8 cellular contexts compared by ENCODE assay signal in the genomic region with DNA sequence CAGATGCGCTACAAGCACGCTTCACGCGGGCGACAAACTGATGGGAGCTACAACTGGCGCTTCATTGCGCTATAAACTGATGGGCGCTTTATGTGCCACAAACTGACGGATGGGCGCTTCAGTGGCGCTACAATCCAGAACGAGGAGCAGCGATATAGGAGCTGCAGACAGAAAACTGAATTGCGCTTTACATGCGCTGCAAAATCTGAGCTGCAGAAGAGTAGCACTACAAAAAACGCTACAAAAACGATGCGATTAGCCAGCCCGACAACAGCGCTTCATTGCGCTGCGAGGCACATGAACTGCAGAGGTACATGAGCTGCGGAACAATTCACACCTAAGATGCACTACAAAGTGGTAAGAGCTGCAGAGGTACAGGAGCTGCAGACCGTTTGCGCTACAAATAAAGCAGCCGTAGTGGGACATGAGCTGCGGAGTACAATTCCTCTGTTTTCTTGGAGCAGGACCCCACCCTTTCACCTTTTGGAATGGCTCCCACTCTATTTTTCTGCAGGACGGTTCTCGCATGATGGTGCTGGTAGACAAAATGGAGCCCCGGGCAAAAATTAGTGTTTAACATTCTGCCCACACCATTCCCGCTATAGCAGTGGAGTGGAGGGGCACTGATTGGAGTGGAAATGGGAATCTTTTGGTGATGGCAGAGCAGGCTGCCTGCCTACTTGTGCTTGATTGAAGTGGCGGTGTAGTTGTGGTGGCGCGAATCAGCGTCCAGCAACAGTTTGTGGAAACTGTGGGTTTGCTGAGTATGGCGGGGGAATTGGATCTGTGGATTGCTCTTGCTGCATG. TPM values are rescaled to one million over a fixed set of nuclear protein-coding genes. Genes with fewer than 3 reads are reported as not detected.
A peak's percentile ranks its signal among the peaks of the same experiment; 100 is the strongest.
DNase-seq lines count a peak whose midpoint lies in the region; ATAC-seq and TF ChIP-seq lines count a peak whose summit lies in the region.

No MANE protein-coding gene starts in this region.

- no peaks in the 10 kb centered on the region for H3K9me3 Mint-ChIP-seq in stimulated activated naive CD8-positive, alpha-beta T cell treated with anti-CD3 and anti-CD28 coated beads, Interleukin-15, Interleukin-2, amounts not matched to agents 100 ng/mL and 50 ng/mL, for 24 hours

- no peak for ATAC-seq in HG03135 (IDR thresholded peaks at IDR 0.05; ENCODE audit: unreplicated experiment)
- no peak for ATAC-seq in GM18861 (IDR thresholded peaks at IDR 0.05; ENCODE audit: unreplicated experiment)

- H3K27me3 ChIP-seq in left ventricle myocardium inferior (ENCODE audit: low read depth) (peaks cover 28% of the 10 kb centered on the region), breast epithelium (no peaks in the 10 kb centered on the region), liver (ENCODE audit: control insufficient read depth in 4 of 4, insufficient read depth in 4 of 4, low read length in 3 of 4) (peaks cover 0 to 20% (median 2%) of the 10 kb centered on the region in 4 donors)

- peaks cover 34% of the 10 kb centered on the region for H3K27me3 Mint-ChIP-seq in stimulated activated naive CD8-positive, alpha-beta T cell treated with anti-CD3 and anti-CD28 coated beads, Interleukin-15, Interleukin-2, amounts not matched to agents 100 ng/mL and 50 ng/mL, for 24 hours

- peak overlapping the region; percentile 80 for H3K4me3 ChIP-seq in left ventricle myocardium inferior
- peak overlapping the region; percentile 58 to 83 (median 66) for H3K4me3 ChIP-seq in breast epithelium
- peak overlapping the region; percentile 36 to 54 (median 46) for H3K4me3 ChIP-seq in liver (ENCODE audit: low read depth in 1 of 3, low read length in 3 of 3)

- H3K27ac Mint-ChIP-seq in stimulated activated naive CD8-positive, alpha-beta T cell treated with anti-CD3 and anti-CD28 coated beads, Interleukin-15, Interleukin-2, amounts not matched to agents 100 ng/mL and 50 ng/mL, for 24 hours = peak overlapping the region; percentile 16

- H3K27ac ChIP-seq in left ventricle myocardium inferior (replicated peaks) (peak overlapping the region; percentile 39), breast epithelium (peak overlapping the region in 1 of 2 donors; percentile 41), liver (ENCODE audit: low read depth in 1 of 2, low read length in 2 of 2) (no peak overlapping the region)

- peaks cover 32% of the 10 kb centered on the region for H3K4me1 ChIP-seq in left ventricle myocardium inferior
- no peaks in the 10 kb centered on the region for H3K4me1 ChIP-seq in breast epithelium
- peaks cover 5 to 29% (median 17%) of the 10 kb centered on the region in 4 donors for H3K4me1 ChIP-seq in liver (ENCODE audit: control insufficient read depth in 4 of 4, insufficient read depth in 4 of 4, low read length in 3 of 4)

- TF ChIP-seq RAD21 in liver (IDR thresholded peaks at IDR 0.05) = no peak

- intact Hi-C loops in left ventricle myocardium inferior (cut with micrococcal nuclease) (no loop called here), cardiac septum (cut with DNase I) (loop anchor here (5.0 to 10.0 kb wide), 3 partner anchors 145 to 362 kb away; no protein-coding TSS in a partner anchor), breast epithelium (cut with DNase I; ENCODE audit: low total_unique reads) (no loop called here)

- H3K9me3 ChIP-seq in left ventricle myocardium inferior (replicated peaks) (peaks cover 7% of the 10 kb centered on the region), breast epithelium (no peaks in the 10 kb centered on the region), liver (ENCODE audit: control insufficient read depth in 4 of 4, low read length in 3 of 4) (peaks cover 0 to 3% (median 0%) of the 10 kb centered on the region in 4 donors)

- H3K36me3 ChIP-seq in left ventricle myocardium inferior (no peaks in the 10 kb centered on the region), breast epithelium (no peaks in the 10 kb centered on the region), liver (ENCODE audit: control insufficient read depth in 4 of 4, insufficient read depth in 3 of 4, low read depth in 1 of 4, low read length in 3 of 4) (no peaks in the 10 kb centered on the region)

- no peak for DNase-seq in left ventricle myocardium inferior
- DNase-seq in cardiac septum (ENCODE audit: low spot score) = no peak
- peak; percentile 68 for DNase-seq in RPMI8226
- no peak for DNase-seq in breast epithelium (ENCODE audit: low spot score in 2 of 2)

- TF ChIP-seq CTCF in left ventricle myocardium inferior (IDR thresholded peaks at IDR 0.05; ENCODE audit: borderline replicate concordance) (no peak), breast epithelium (IDR thresholded peaks at IDR 0.05) (no peak), liver (IDR thresholded peaks at IDR 0.05; ENCODE audit: low read depth, low read length, missing input control) (no peak)

- WGBS in liver = 49% methylated on average over 36 of the region's 36 CpGs

- H3K36me3 Mint-ChIP-seq in stimulated activated naive CD8-positive, alpha-beta T cell treated with anti-CD3 and anti-CD28 coated beads, Interleukin-15, Interleukin-2, amounts not matched to agents 100 ng/mL and 50 ng/mL, for 24 hours (ENCODE audit: low read depth) = no peaks in the 10 kb centered on the region

- no peak overlapping the region for H3K9ac ChIP-seq in liver (ENCODE audit: low read depth in 1 of 2, low read length in 2 of 2)

- H3K4me1 Mint-ChIP-seq in stimulated activated naive CD8-positive, alpha-beta T cell treated with anti-CD3 and anti-CD28 coated beads, Interleukin-15, Interleukin-2, amounts not matched to agents 100 ng/mL and 50 ng/mL, for 24 hours (ENCODE audit: low read depth) = peaks cover 23% of the 10 kb centered on the region

- H3K4me3 Mint-ChIP-seq in stimulated activated naive CD8-positive, alpha-beta T cell treated with anti-CD3 and anti-CD28 coated beads, Interleukin-15, Interleukin-2, amounts not matched to agents 100 ng/mL and 50 ng/mL, for 24 hours = peak overlapping the region; percentile 80

- TF ChIP-seq POLR2A in breast epithelium (IDR thresholded peaks at IDR 0.05) = no peak

TF ChIP-seq in liver, 16 proteins besides CTCF, POLR2A, EP300 and RAD21:
- TF ChIP-seq GABPA (IDR thresholded peaks at IDR 0.05 in 1 of 2, conservative IDR thresholded peaks at IDR 0.05 in 1 of 2) (no peak), NR2F2 (IDR thresholded peaks at IDR 0.05) (no peak)

RNA-seq across cellular contexts. Expression of a gene that starts 1.2 kb away (rescaled TPM):
- total RNA-seq in left ventricle myocardium inferior (20.1 TPM), cardiac septum (27.7 TPM), breast epithelium (100 to 1,000 TPM in 1 of 3 donors, 10 to 100 TPM in 2; 90.7 to 107 (median 92.2) TPM), liver (10 to 100 TPM; 32.6 to 55.8 TPM)
- polyA plus RNA-seq in liver = 10 to 100 TPM in 1 of 2 donors, 1 to 10 TPM in 1; 9.3 to 70.6 TPM
